ENCODE assay signal across 24 cellular contexts in the genomic region with DNA sequence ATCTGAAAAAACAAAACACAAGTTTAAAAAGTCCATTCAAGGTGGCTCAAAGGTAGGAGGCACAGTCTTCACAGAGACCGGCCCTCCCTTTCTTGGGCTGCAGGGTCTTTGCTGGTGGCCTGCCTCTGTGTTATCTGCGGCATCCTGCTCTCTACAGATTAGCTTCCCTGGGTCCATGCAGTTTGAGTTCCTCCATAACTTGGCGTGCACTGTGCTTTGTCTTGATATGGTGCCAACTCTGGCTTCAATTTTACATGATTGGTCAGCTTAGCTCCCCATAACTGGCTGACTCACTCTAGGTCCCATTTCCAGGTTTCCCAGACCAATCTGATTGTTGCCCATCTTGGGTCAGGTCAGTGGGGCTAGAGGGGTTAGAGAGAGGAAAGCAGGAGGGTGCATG. TPM values are rescaled to one million over a fixed set of nuclear protein-coding genes. Genes with fewer than 3 reads are reported as not detected.
DNase-seq lines count a peak whose midpoint lies in the region; TF ChIP-seq lines count a peak whose summit lies in the region.
"Had no signal": no experiment of that assay in that cellular context is flagged by ENCODE, and none has a peak within 500 bp of the region (broad histone marks: within the 10 kb centered on the region; RNA-seq: fewer than 3 reads in every experiment).

No MANE protein-coding gene starts in this region.

- H3K4me3 ChIP-seq in choroid plexus epithelial cell (ENCODE audit: low read depth, low read length): no peak overlapping the region
- H3K4me3 ChIP-seq: BLaER1 treated with 17β-estradiol and CSF1 and Interleukin-3, amounts not matched to agents 10 nM and 100 nM; cardiac muscle cell; GM23338; hepatocyte had no signal

- peaks cover 10% of the 10 kb centered on the region for H3K36me3 Mint-ChIP-seq in activated CD4-positive, alpha-beta T cell treated with anti-CD3 and anti-CD28 coated beads, Interleukin-2, amount 10 ng/mL, durations not matched to agents 7 days and 5 days (ENCODE audit: low read depth)
- H3K36me3 Mint-ChIP-seq: stimulated activated memory B cell treated with anti-CD40 and anti-IgM and Interleukin-4, amounts not matched to agents 10 μg/mL and 1 μg/mL and 100 μg/mL, for 72 hours had no signal

- peaks cover 2% of the 10 kb centered on the region for H3K27me3 Mint-ChIP-seq in activated CD4-positive, alpha-beta T cell treated with anti-CD3 and anti-CD28 coated beads, Interleukin-2, amount 10 ng/mL, durations not matched to agents 7 days and 5 days

- POLR2A ChIA-PET in activated CD4-positive, alpha-beta T cell treated with anti-CD3 and anti-CD28 coated beads, Interleukin-2, amount 10 ng/mL, durations not matched to agents 7 days and 5 days (lab: Charles Lee): no interaction called here

- CTCF ChIA-PET in activated CD4-positive, alpha-beta T cell treated with anti-CD3 and anti-CD28 coated beads, Interleukin-2, amount 10 ng/mL, durations not matched to agents 7 days and 5 days (lab: Charles Lee): interaction anchor here (0.6 to 2.7 kb wide), 4 partner anchors 9 to 252 kb away, joined by 4 to 13 read pairs (median 4); no protein-coding TSS in a partner anchor

- H3K4me3 Mint-ChIP-seq in activated CD4-positive, alpha-beta T cell treated with anti-CD3 and anti-CD28 coated beads, Interleukin-2, amount 10 ng/mL, durations not matched to agents 7 days and 5 days: no peak overlapping the region
- H3K4me3 Mint-ChIP-seq: activated T-helper 17 cell treated with anti-CD3 and anti-CD28 coated beads, Interleukin-2, amount 50 U/mL, for 72 hours; GM23338; IgD-negative memory B cell; stimulated activated memory B cell treated with anti-CD40 and anti-IgM and Interleukin-4, amounts not matched to agents 10 μg/mL and 1 μg/mL and 100 μg/mL, for 72 hours; T-helper 1 cell treated with Interleukin-12 subunit alpha and Interleukin-12 subunit beta and Interleukin-4 antibody, amounts not matched to agents 30 μg/mL and 1 μg/mL, for 36 hours had no signal

- H3K27ac Mint-ChIP-seq in activated CD4-positive, alpha-beta T cell treated with anti-CD3 and anti-CD28 coated beads, Interleukin-2, amount 10 ng/mL, durations not matched to agents 7 days and 5 days: peak overlapping the region; percentile 68
- H3K27ac Mint-ChIP-seq: GM23338; stimulated activated memory B cell treated with anti-CD40 and anti-IgM and Interleukin-4, amounts not matched to agents 10 μg/mL and 1 μg/mL and 100 μg/mL, for 72 hours; T-helper 1 cell treated with Interleukin-12 subunit alpha and Interleukin-12 subunit beta and Interleukin-4 antibody, amounts not matched to agents 30 μg/mL and 1 μg/mL, for 36 hours had no signal

- H3K9me3 Mint-ChIP-seq in activated CD4-positive, alpha-beta T cell treated with anti-CD3 and anti-CD28 coated beads, Interleukin-2, amount 10 ng/mL, durations not matched to agents 7 days and 5 days: no peaks in the 10 kb centered on the region
- H3K9me3 Mint-ChIP-seq: activated T-helper 17 cell treated with anti-CD3 and anti-CD28 coated beads, Interleukin-2, amount 50 U/mL, for 72 hours; GM23338; IgD-negative memory B cell; stimulated activated memory B cell treated with anti-CD40 and anti-IgM and Interleukin-4, amounts not matched to agents 10 μg/mL and 1 μg/mL and 100 μg/mL, for 72 hours; T-helper 1 cell treated with Interleukin-12 subunit alpha and Interleukin-12 subunit beta and Interleukin-4 antibody, amounts not matched to agents 30 μg/mL and 1 μg/mL, for 36 hours had no signal

- no peak for TF ChIP-seq CTCF in choroid plexus epithelial cell (conservative IDR thresholded peaks at IDR 0.05; ENCODE audit: low read depth, low read length)

- no peak for DNase-seq in activated CD4-positive, alpha-beta T cell treated with anti-CD3 and anti-CD28 coated beads, Interleukin-2, amount 10 ng/mL, durations not matched to agents 7 days and 5 days
- DNase-seq in activated CD4-positive, alpha-beta T cell treated with anti-CD3 and anti-CD28 coated beads for 4 hours: no peak
- DNase-seq in NCI-H226: peak; percentile 45
- peak; percentile 47 for DNase-seq in choroid plexus epithelial cell (ENCODE audit: low read depth)
- DNase-seq in lung microvascular endothelial cell (ENCODE audit: low read depth in 2 of 2): peak; percentile 32 to 76
- no peak for DNase-seq in activated T-cell treated with anti-CD3 and anti-CD28 coated beads, Interleukin-2, amount 50 U/mL, for 1 hour
- no peak for DNase-seq in midbrain (lab: John Stamatoyannopoulos, UW)
- DNase-seq in mesenteric fat pad (ENCODE audit: low spot score): no peak
- DNase-seq: 8988T; DMS153; effector CD8-positive, alpha-beta T cell; kidney; NCI-H2081; NCI-H510A; SHP77 treated with DMSO at 0.1 percent for 48 hours; stimulated activated CD4-positive, alpha-beta T cell treated with anti-CD3 and anti-CD28 coated beads, Interleukin-15, amount 100 ng/mL, for 24 hours had no signal

- H3K4me1 Mint-ChIP-seq in activated CD4-positive, alpha-beta T cell treated with anti-CD3 and anti-CD28 coated beads, Interleukin-2, amount 10 ng/mL, durations not matched to agents 7 days and 5 days: peaks cover 34% of the 10 kb centered on the region

RNA-seq across cellular contexts. Expression of a gene that starts 41.8 kb away (rescaled TPM):
- 1,000 to 10,000 TPM; 4,825 to 5,097 TPM for total RNA-seq in activated CD4-positive, alpha-beta T cell treated with anti-CD3 and anti-CD28 coated beads, Interleukin-2, amount 10 ng/mL, durations not matched to agents 7 days and 5 days
- total RNA-seq in lung microvascular endothelial cell: 1,418 and 2,740 TPM in 2 replicates
- total RNA-seq in mesenteric fat pad: 3,722 TPM

Comparison
In these comparisons a context has a peak if more than half of its experiments do, and no peak if none do; other contexts are left out.
1. DNase-seq: peak in NCI-H226 (single experiment), choroid plexus epithelial cell (single experiment) and lung microvascular endothelial cell (2 of 2); none in activated CD4-positive, alpha-beta T cell treated with anti-CD3 and anti-CD28 coated beads, Interleukin-2, amount 10 ng/mL, durations not matched to agents 7 days and 5 days (single experiment), activated CD4-positive, alpha-beta T cell treated with anti-CD3 and anti-CD28 coated beads for 4 hours (0 of 2), activated T-cell treated with anti-CD3 and anti-CD28 coated beads, Interleukin-2, amount 50 U/mL, for 1 hour (single experiment), midbrain (single experiment) and mesenteric fat pad (single experiment).